15 cellular contexts compared by ENCODE assay signal in genomic region chr2:64770781-64771334, GRCh38.
DNase-seq lines count a peak whose midpoint lies in the region; ATAC-seq, FAIRE-seq and TF ChIP-seq lines count a peak whose summit lies in the region.
"Had no signal": no experiment of that assay in that cellular context is flagged by ENCODE, and none has a peak within 500 bp of the region (broad histone marks: within the 10 kb centered on the region; RNA-seq: fewer than 3 reads in every experiment).

No MANE protein-coding gene starts in this region.

- 28 to 52% (median 48%) methylated on average over 5 of the region's 5 CpGs for WGBS in heart left ventricle, 4 donors

- H3K36me3 ChIP-seq in adipocyte (ENCODE audit: control insufficient read depth, insufficient read depth, low read length, severe bottlenecking): no peaks in the 10 kb centered on the region
- H3K36me3 ChIP-seq in heart left ventricle: no peaks in the 10 kb centered on the region
- H3K36me3 ChIP-seq in skeletal muscle satellite cell (ENCODE audit: insufficient read depth, low read length): no peaks in the 10 kb centered on the region

- H3K4me3 ChIP-seq in adipocyte (ENCODE audit: low read length) (no peak overlapping the region), heart left ventricle (no peak overlapping the region), skeletal muscle satellite cell (ENCODE audit: low read length) (peak overlapping the region; percentile 31)
- H3K4me3 ChIP-seq: GM12878 had no signal

- H3K4me2 ChIP-seq in skeletal muscle satellite cell (ENCODE audit: low read length): peak overlapping the region; percentile 58

- H3K9me3 ChIP-seq in adipocyte (ENCODE audit: control insufficient read depth, low read length): peaks cover 8% of the 10 kb centered on the region
- H3K9me3 ChIP-seq in heart left ventricle: peaks cover 0 to 10% (median 6%) of the 10 kb centered on the region in 12 donors
- H3K9me3 ChIP-seq in skeletal muscle satellite cell (replicated peaks; ENCODE audit: low read length): no peaks in the 10 kb centered on the region

- peak overlapping the region in 4 of 12 donors; percentile 4 to 98 (median 25) for H3K27ac ChIP-seq in heart left ventricle

- no peak for TF ChIP-seq POLR2A in H54 (IDR thresholded peaks at IDR 0.05; ENCODE audit: low read depth, low read length)
- TF ChIP-seq POLR2A in heart left ventricle (IDR thresholded peaks at IDR 0.05): no peak

- H3K9ac ChIP-seq in adipocyte (ENCODE audit: low read length) (peak overlapping the region; percentile 18), skeletal muscle satellite cell (ENCODE audit: low read depth, low read length) (peak overlapping the region; percentile 49)

- ATAC-seq in heart left ventricle (peak in 3 of 4 donors; percentile 12 to 24 (median 20)), HG03378 (IDR thresholded peaks at IDR 0.05; ENCODE audit: unreplicated experiment) (no peak), GM19395 (IDR thresholded peaks at IDR 0.05; ENCODE audit: unreplicated experiment) (no peak)
- ATAC-seq: activated CD4-positive, CD25-positive, alpha-beta regulatory T cell treated with anti-CD3 and anti-CD28 coated beads, Interleukin-2, amount 50 U/mL, for 24 hours; GM12878; stimulated activated effector memory CD8-positive, alpha-beta T cell treated with anti-CD3 and anti-CD28 coated beads, Interleukin-12 subunit alpha, Interleukin-12 subunit beta, amount 100 ng/mL, for 72 hours had no signal

- FAIRE-seq in H54 (lab: Jason Lieb, UNC): peak; percentile 95
- FAIRE-seq: GM12878 had no signal

- H3K4me1 ChIP-seq in adipocyte (ENCODE audit: control insufficient read depth, insufficient read depth, low read length) (peaks cover 51% of the 10 kb centered on the region), heart left ventricle (peaks cover 0 to 34% (median 16%) of the 10 kb centered on the region in 12 donors), skeletal muscle satellite cell (ENCODE audit: control insufficient read depth, insufficient read depth, low read length) (peaks cover 46% of the 10 kb centered on the region)

- H3K27me3 ChIP-seq in adipocyte (replicated peaks; ENCODE audit: control insufficient read depth, insufficient read depth, low read length) (no peaks in the 10 kb centered on the region), heart left ventricle (no peaks in the 10 kb centered on the region), skeletal muscle satellite cell (ENCODE audit: control insufficient read depth, insufficient read depth, low read length) (no peaks in the 10 kb centered on the region)

- intact Hi-C loops in heart left ventricle (cut with DNase I): no loop called here

- peak; percentile 56 for DNase-seq in H54 (ENCODE audit: insufficient read length, low spot score)
- peak; percentile 62 for DNase-seq in adipocyte (ENCODE audit: low read depth)
- DNase-seq in heart left ventricle: peak; percentile 36 to 73 (median 50)
- no peak for DNase-seq in NOMO-1 treated with dmso at 0.1 percent for 144 hours (lab: John Stamatoyannopoulos, UW; ENCODE audit: unreplicated experiment)
- no peak for DNase-seq in stimulated activated naive CD4-positive, alpha-beta T cell (lab: John Stamatoyannopoulos, UW)
- DNase-seq: activated naive CD8-positive, alpha-beta T cell treated with anti-CD3 and anti-CD28 coated beads for 36 hours; H9; Kasumi-1; retina had no signal

- no peak for TF ChIP-seq CTCF in heart left ventricle (IDR thresholded peaks at IDR 0.05)

Comparison
In these comparisons a context has a peak if more than half of its experiments do, and no peak if none do; other contexts are left out.
1. DNase-seq: peak in H54 (single experiment), adipocyte (single experiment) and heart left ventricle (5 of 5); none in NOMO-1 treated with dmso at 0.1 percent for 144 hours (single experiment) and stimulated activated naive CD4-positive, alpha-beta T cell (0 of 6).
2. ATAC-seq: peak in heart left ventricle (3 of 4); none in HG03378 (single experiment) and GM19395 (single experiment).